ENCODE assay signal across 9 cellular contexts in the genomic region with DNA sequence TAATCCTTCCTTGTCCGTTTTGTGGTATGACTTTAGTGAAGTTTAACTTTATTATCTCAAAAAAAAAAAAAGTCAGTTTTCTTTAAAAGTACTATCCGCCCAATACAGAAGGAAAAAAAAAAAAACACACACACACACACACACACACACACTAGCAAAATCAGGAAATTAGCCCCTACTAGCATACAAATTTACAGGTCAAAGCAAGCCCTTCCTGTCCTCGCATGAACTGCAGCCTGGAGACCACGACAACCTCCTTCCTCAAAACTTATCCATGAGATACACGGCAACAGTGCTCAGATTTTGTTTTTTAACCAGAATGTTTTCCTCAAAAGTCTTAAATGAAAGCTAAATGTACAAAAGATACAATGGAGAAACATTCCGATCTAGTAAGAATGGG. TPM values are rescaled to one million over a fixed set of nuclear protein-coding genes. Genes with fewer than 3 reads are reported as not detected.
DNase-seq lines count a peak whose midpoint lies in the region; ATAC-seq and TF ChIP-seq lines count a peak whose summit lies in the region.
"Had no signal": no experiment of that assay in that cellular context is flagged by ENCODE, and none has a peak within 500 bp of the region (broad histone marks: within the 10 kb centered on the region; RNA-seq: fewer than 3 reads in every experiment).

No MANE protein-coding gene starts in this region.

- peaks cover 8% of the 10 kb centered on the region for H3K36me3 ChIP-seq in DOHH2 (ENCODE audit: control insufficient read depth, low read length)

- no peaks in the 10 kb centered on the region for H3K9me3 ChIP-seq in DOHH2 (ENCODE audit: control insufficient read depth, insufficient read depth, low read length)

- no peaks in the 10 kb centered on the region for H3K27me3 Mint-ChIP-seq in naive B cell

- H3K9me3 Mint-ChIP-seq in naive B cell: no peaks in the 10 kb centered on the region
- H3K9me3 Mint-ChIP-seq: T-helper 1 cell treated with Interleukin-12 subunit alpha and Interleukin-12 subunit beta and Interleukin-4 antibody, amounts not matched to agents 30 μg/mL and 1 μg/mL, for 36 hours had no signal

- peak overlapping the region; percentile 66 for H3K4me3 ChIP-seq in DOHH2 (ENCODE audit: low read length)
- no peak overlapping the region for H3K4me3 ChIP-seq in cardiac fibroblast (replicated peaks in 1 of 2; ENCODE audit: low read depth in 2 of 2, low read length in 2 of 2)

- no peaks in the 10 kb centered on the region for H4K20me1 ChIP-seq in DOHH2 (ENCODE audit: control insufficient read depth, insufficient read depth, low read depth, low read length)

- DNase-seq in MV-4-11 (lab: John Stamatoyannopoulos, UW) (peak; percentile 55), cardiac fibroblast (ENCODE audit: low read depth in 2 of 2) (peak; percentile 25 to 45), naive B cell (peak; percentile 19), NCI-H2196 treated with DMSO at 0.1 percent for 48 hours (lab: John Stamatoyannopoulos, UW; ENCODE audit: unreplicated experiment) (no peak), NCI-H446 treated with DMSO at 0.1 percent for 48 hours (lab: John Stamatoyannopoulos, UW) (no peak), AML-193 (lab: John Stamatoyannopoulos, UW) (no peak)

- TF ChIP-seq CTCF in DOHH2 (IDR thresholded peaks at IDR 0.05; ENCODE audit: low read depth, low read length, poor library complexity, severe bottlenecking) (no peak), cardiac fibroblast (IDR thresholded peaks at IDR 0.05; ENCODE audit: low read depth, low read length) (no peak)

- H3K4me1 Mint-ChIP-seq in naive B cell: peaks cover 32 to 62% (median 57%) of the 10 kb centered on the region in 3 donors

- H3K4me2 ChIP-seq in DOHH2 (ENCODE audit: low read length): peak overlapping the region; percentile 81

- H3K4me1 ChIP-seq in DOHH2 (ENCODE audit: control insufficient read depth, low read length): peaks cover 43% of the 10 kb centered on the region

- no peaks in the 10 kb centered on the region for H3F3A ChIP-seq in DOHH2 (ENCODE audit: control insufficient read depth, insufficient read depth)

- peaks cover 2 to 3% of the 10 kb centered on the region in 2 donors for H3K36me3 Mint-ChIP-seq in naive B cell

- H3K9me2 ChIP-seq in DOHH2 (replicated peaks; ENCODE audit: control insufficient read depth, low read length): no peaks in the 10 kb centered on the region

- no peaks in the 10 kb centered on the region for H3K27me3 ChIP-seq in DOHH2 (ENCODE audit: control insufficient read depth, low read length)

- peak overlapping the region; percentile 59 for H3K27ac ChIP-seq in DOHH2 (ENCODE audit: low read depth, low read length)

- ATAC-seq in naive B cell (ENCODE audit: low read depth in 2 of 2) (no peak), GM18520 (IDR thresholded peaks at IDR 0.05; ENCODE audit: unreplicated experiment) (no peak)

- peak overlapping the region; percentile 17 to 84 (median 76) for H3K4me3 Mint-ChIP-seq in naive B cell
- H3K4me3 Mint-ChIP-seq: T-helper 1 cell treated with Interleukin-12 subunit alpha and Interleukin-12 subunit beta and Interleukin-4 antibody, amounts not matched to agents 30 μg/mL and 1 μg/mL, for 36 hours had no signal

- peaks cover 86% of the 10 kb centered on the region for H3K79me2 ChIP-seq in DOHH2 (ENCODE audit: control insufficient read depth, low read length)

- H3K27ac Mint-ChIP-seq in naive B cell: peak overlapping the region; percentile 85 to 95 (median 92)
- H3K27ac Mint-ChIP-seq: T-helper 1 cell treated with Interleukin-12 subunit alpha and Interleukin-12 subunit beta and Interleukin-4 antibody, amounts not matched to agents 30 μg/mL and 1 μg/mL, for 36 hours had no signal

RNA-seq across cellular contexts. Expression of gene NCOR1, which starts 16.2 kb away (rescaled TPM):
- polyA plus RNA-seq in naive B cell (ENCODE audit: low read depth in 6 of 6): 100 to 1,000 TPM in 1 of 6 donors, 10 to 100 TPM in 5; 65.6 to 181 (median 69.0) TPM

RNA-seq across cellular contexts. Expression of gene PIGL, which starts 17.9 kb away (rescaled TPM):
- polyA plus RNA-seq in naive B cell (ENCODE audit: low read depth in 6 of 6): 10 to 100 TPM in 3 of 6 donors, 1 to 10 TPM in 3; 7.1 to 16.1 (median 9.5) TPM

Comparison
In these comparisons a context has a peak if more than half of its experiments do, and no peak if none do; other contexts are left out.
1. DNase-seq: peak in MV-4-11 (single experiment), cardiac fibroblast (2 of 2) and naive B cell (single experiment); none in NCI-H2196 treated with DMSO at 0.1 percent for 48 hours (single experiment), NCI-H446 treated with DMSO at 0.1 percent for 48 hours (single experiment) and AML-193 (0 of 2).